In genomic region chr9:86470326-86470725, GRCh38 we compare ENCODE assay signal across 29 cellular contexts.
DNase-seq lines count a peak whose midpoint lies in the region; ATAC-seq, FAIRE-seq and TF ChIP-seq lines count a peak whose summit lies in the region.
"Had no signal": no experiment of that assay in that cellular context is flagged by ENCODE, and none has a peak within 500 bp of the region (broad histone marks: within the 10 kb centered on the region; RNA-seq: fewer than 3 reads in every experiment).

No MANE protein-coding gene starts in this region.

- H3K9me3 ChIP-seq in astrocyte (ENCODE audit: insufficient read depth, low read depth, low read length) = no peaks in the 10 kb centered on the region
- H3K9me3 ChIP-seq: Caco-2, SJCRH30, tibial nerve had no signal

- H3K27me3 Mint-ChIP-seq in astrocyte (ENCODE audit: low read depth, unreplicated experiment) = peaks cover 2% of the 10 kb centered on the region
- H3K27me3 Mint-ChIP-seq in activated naive CD4-positive, alpha-beta T cell treated with anti-CD3 and anti-CD28 coated beads for 36 hours (ENCODE audit: low read depth) = peaks cover 16% of the 10 kb centered on the region

- H3K27ac ChIP-seq in astrocyte (ENCODE audit: low read depth, low read length) = no peak overlapping the region
- H3K27ac ChIP-seq: hepatocyte, SJCRH30 had no signal

- H2AFZ ChIP-seq in astrocyte (ENCODE audit: low read depth, low read length) = no peak overlapping the region
- H2AFZ ChIP-seq: hepatocyte had no signal

- no peak for FAIRE-seq in astrocyte (lab: Jason Lieb, UNC)

- H3K27ac Mint-ChIP-seq in astrocyte (ENCODE audit: unreplicated experiment) = no peak overlapping the region
- no peak overlapping the region for H3K27ac Mint-ChIP-seq in activated naive CD4-positive, alpha-beta T cell treated with anti-CD3 and anti-CD28 coated beads for 36 hours
- H3K27ac Mint-ChIP-seq: activated CD4-positive, alpha-beta memory T cell treated with anti-CD3 and anti-CD28 coated beads, Interleukin-2, amount 10 ng/mL, durations not matched to agents 7 days and 5 days; activated naive CD4-positive, alpha-beta T cell treated with anti-CD3 and anti-CD28 coated beads, Interleukin-2, amount 10 ng/mL, durations not matched to agents 7 days and 5 days; CD14-positive monocyte; dendritic cell treated with granulocyte-macrophage colony-stimulating factor and Interleukin-4, amounts not matched to agents 40 ng/mL and 50 ng/mL, for 4 days; IgD-negative memory B cell had no signal

- H4K20me1 ChIP-seq in astrocyte (ENCODE audit: insufficient read depth, low read length) = no peaks in the 10 kb centered on the region

- no peaks in the 10 kb centered on the region for H3K27me3 ChIP-seq in astrocyte (ENCODE audit: insufficient read depth, low read length)
- H3K27me3 ChIP-seq: hepatocyte, SJCRH30, tibial nerve had no signal

- no peaks in the 10 kb centered on the region for H3K9me3 Mint-ChIP-seq in astrocyte (ENCODE audit: unreplicated experiment)
- no peaks in the 10 kb centered on the region for H3K9me3 Mint-ChIP-seq in activated naive CD4-positive, alpha-beta T cell treated with anti-CD3 and anti-CD28 coated beads for 36 hours
- H3K9me3 Mint-ChIP-seq: activated CD4-positive, alpha-beta memory T cell treated with anti-CD3 and anti-CD28 coated beads, Interleukin-2, amount 10 ng/mL, durations not matched to agents 7 days and 5 days; activated naive CD4-positive, alpha-beta T cell treated with anti-CD3 and anti-CD28 coated beads, Interleukin-2, amount 10 ng/mL, durations not matched to agents 7 days and 5 days; dendritic cell treated with granulocyte-macrophage colony-stimulating factor and Interleukin-4, amounts not matched to agents 40 ng/mL and 50 ng/mL, for 4 days; IgD-negative memory B cell had no signal

- H3K36me3 Mint-ChIP-seq in astrocyte (ENCODE audit: low read depth, unreplicated experiment) = no peaks in the 10 kb centered on the region
- no peaks in the 10 kb centered on the region for H3K36me3 Mint-ChIP-seq in activated naive CD4-positive, alpha-beta T cell treated with anti-CD3 and anti-CD28 coated beads for 36 hours (ENCODE audit: low read depth)
- H3K36me3 Mint-ChIP-seq: activated naive CD4-positive, alpha-beta T cell treated with anti-CD3 and anti-CD28 coated beads, Interleukin-2, amount 10 ng/mL, durations not matched to agents 7 days and 5 days; CD14-positive monocyte; IgD-negative memory B cell had no signal

- H3K4me3 ChIP-seq in astrocyte (ENCODE audit: insufficient read depth, low read depth, low read length) = no peak overlapping the region
- no peak overlapping the region for H3K4me3 ChIP-seq in fibroblast of mammary gland (ENCODE audit: control insufficient read depth, low read depth, low read length)
- H3K4me3 ChIP-seq: hepatocyte, SJCRH30, smooth muscle cell, tibial nerve had no signal

- H3K4me1 ChIP-seq in astrocyte (ENCODE audit: insufficient read depth, low read length) = no peaks in the 10 kb centered on the region
- H3K4me1 ChIP-seq: Caco-2 had no signal

- DNase-seq in AG20443 (ENCODE audit: low spot score) (peak; percentile 71), astrocyte (ENCODE audit: low read depth) (peak; percentile 62), fibroblast of mammary gland (ENCODE audit: low read depth) (peak; percentile 27), renal cortical epithelial cell (ENCODE audit: low read depth) (peak; percentile 26), NCI-H82 treated with DMSO at 0.1 percent for 48 hours (lab: John Stamatoyannopoulos, UW; ENCODE audit: unreplicated experiment) (no peak), ureter (ENCODE audit: low spot score) (no peak)
- DNase-seq in activated naive CD4-positive, alpha-beta T cell treated with anti-CD3 and anti-CD28 coated beads for 36 hours = no peak
- DNase-seq: ACHN; activated CD4-positive, alpha-beta memory T cell treated with anti-CD3 and anti-CD28 coated beads, Interleukin-2, amount 10 ng/mL, durations not matched to agents 7 days and 5 days; activated CD8-positive, alpha-beta memory T cell treated with anti-CD3 and anti-CD28 coated beads, Interleukin-2, amount 50 U/mL, for 4 hours; activated naive CD4-positive, alpha-beta T cell treated with anti-CD3 and anti-CD28 coated beads, Interleukin-2, amount 10 ng/mL, durations not matched to agents 7 days and 5 days; anterior cingulate cortex; Caco-2; central memory CD4-positive, alpha-beta T cell; DMS79; GDM1; kidney glomerular epithelial cell; NCI-H1048; NCI-H82; SJCRH30; stimulated activated CD4-positive, alpha-beta T cell treated with anti-CD3 and anti-CD28 coated beads, Interleukin-1b, Interleukin-23, amount 100 ng/mL, for 48 hours; SW 1271 had no signal

- no peaks in the 10 kb centered on the region for H3K36me3 ChIP-seq in astrocyte (ENCODE audit: insufficient read depth, low read length)
- H3K36me3 ChIP-seq: SJCRH30, tibial nerve had no signal

- TF ChIP-seq CTCF in astrocyte (IDR thresholded peaks at IDR 0.05; ENCODE audit: insufficient read depth, low read depth, low read length) = no peak
- no peak for TF ChIP-seq CTCF in fibroblast of mammary gland (conservative IDR thresholded peaks at IDR 0.05; ENCODE audit: control insufficient read depth, insufficient read depth, low read depth, low read length)

- no peaks in the 10 kb centered on the region for H3K4me1 Mint-ChIP-seq in astrocyte (ENCODE audit: low read depth, unreplicated experiment)
- no peaks in the 10 kb centered on the region for H3K4me1 Mint-ChIP-seq in activated naive CD4-positive, alpha-beta T cell treated with anti-CD3 and anti-CD28 coated beads for 36 hours (ENCODE audit: low read depth)
- H3K4me1 Mint-ChIP-seq: activated CD4-positive, alpha-beta memory T cell treated with anti-CD3 and anti-CD28 coated beads, Interleukin-2, amount 10 ng/mL, durations not matched to agents 7 days and 5 days; activated naive CD4-positive, alpha-beta T cell treated with anti-CD3 and anti-CD28 coated beads, Interleukin-2, amount 10 ng/mL, durations not matched to agents 7 days and 5 days; CD14-positive monocyte; IgD-negative memory B cell had no signal

- no peak overlapping the region for H3K9ac ChIP-seq in astrocyte (ENCODE audit: low read length)

- H3K79me2 ChIP-seq in astrocyte (ENCODE audit: insufficient read depth, low read length) = no peaks in the 10 kb centered on the region
- H3K79me2 ChIP-seq: hepatocyte had no signal

- H3K4me3 Mint-ChIP-seq in astrocyte (ENCODE audit: unreplicated experiment) = no peak overlapping the region
- H3K4me3 Mint-ChIP-seq in activated naive CD4-positive, alpha-beta T cell treated with anti-CD3 and anti-CD28 coated beads for 36 hours = no peak overlapping the region
- H3K4me3 Mint-ChIP-seq: activated CD4-positive, alpha-beta memory T cell treated with anti-CD3 and anti-CD28 coated beads, Interleukin-2, amount 10 ng/mL, durations not matched to agents 7 days and 5 days; activated naive CD4-positive, alpha-beta T cell treated with anti-CD3 and anti-CD28 coated beads, Interleukin-2, amount 10 ng/mL, durations not matched to agents 7 days and 5 days; CD14-positive monocyte; dendritic cell treated with granulocyte-macrophage colony-stimulating factor and Interleukin-4, amounts not matched to agents 40 ng/mL and 50 ng/mL, for 4 days; IgD-negative memory B cell had no signal

- intact Hi-C loops in activated naive CD4-positive, alpha-beta T cell treated with anti-CD3 and anti-CD28 coated beads for 36 hours (cut with micrococcal nuclease) = no loop called here

- ATAC-seq in GM18511 (IDR thresholded peaks at IDR 0.05; ENCODE audit: unreplicated experiment) = no peak

- no peak overlapping the region for H3K4me2 ChIP-seq in astrocyte (ENCODE audit: low read length)
- H3K4me2 ChIP-seq: hepatocyte, smooth muscle cell had no signal

- CTCF ChIA-PET in activated naive CD4-positive, alpha-beta T cell treated with anti-CD3 and anti-CD28 coated beads for 36 hours (lab: Charles Lee) = interaction anchor here (0.9 kb wide), 1 partner anchor 8 kb away, joined by 3 read pairs; no protein-coding TSS in a partner anchor

Comparison
In these comparisons a context has a peak if more than half of its experiments do, and no peak if none do; other contexts are left out.
1. DNase-seq: peak in AG20443 (single experiment), astrocyte (single experiment), fibroblast of mammary gland (single experiment) and renal cortical epithelial cell (single experiment); none in NCI-H82 treated with DMSO at 0.1 percent for 48 hours (single experiment), activated naive CD4-positive, alpha-beta T cell treated with anti-CD3 and anti-CD28 coated beads for 36 hours (single experiment) and ureter (single experiment).